Comparison of ENCODE assay signal across 22 cellular contexts in the genomic region with DNA sequence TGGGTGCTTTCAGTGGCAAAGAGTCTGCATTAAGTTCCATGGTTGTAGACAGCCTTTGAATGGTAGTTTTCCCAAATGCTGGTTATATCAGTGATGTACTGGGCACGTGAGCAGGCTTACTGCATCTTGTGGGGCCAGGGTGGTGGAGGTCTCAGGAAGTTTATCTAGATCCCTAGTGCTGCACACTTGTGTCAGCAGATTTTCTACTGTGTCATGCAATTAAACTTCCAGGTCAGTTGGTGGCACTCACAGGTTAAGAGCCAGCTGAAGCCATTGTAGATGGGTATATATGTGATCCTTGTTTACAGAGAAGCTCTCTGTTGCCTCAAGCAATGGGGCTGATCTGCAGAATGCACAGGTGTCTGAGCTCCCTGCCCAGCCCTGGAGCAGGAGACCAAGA. TPM values are rescaled to one million over a fixed set of nuclear protein-coding genes. Genes with fewer than 3 reads are reported as not detected.
DNase-seq lines count a peak whose midpoint lies in the region; ATAC-seq, FAIRE-seq and TF ChIP-seq lines count a peak whose summit lies in the region.
"Had no signal": no experiment of that assay in that cellular context is flagged by ENCODE, and none has a peak within 500 bp of the region (broad histone marks: within the 10 kb centered on the region; RNA-seq: fewer than 3 reads in every experiment).

No MANE protein-coding gene starts in this region.

- H3K18ac ChIP-seq in trophoblast cell (ENCODE audit: low read length): peak overlapping the region; percentile 7

- H4K20me1 ChIP-seq in HepG2 (ENCODE audit: insufficient read depth, low read length): peaks cover 6% of the 10 kb centered on the region

- no peak overlapping the region for H3K4ac ChIP-seq in trophoblast cell (ENCODE audit: low read depth, low read length)

- H3K23ac ChIP-seq in trophoblast cell (ENCODE audit: low read length): no peak overlapping the region

- H3K79me1 ChIP-seq in trophoblast cell (ENCODE audit: low read length): no peaks in the 10 kb centered on the region

- ATAC-seq in HepG2 (peak; percentile 28; the same call in 1 of the 3 replicates), right lobe of liver (no peak)
- ATAC-seq in activated CD8-positive, alpha-beta memory T cell treated with anti-CD3 and anti-CD28 coated beads, Interleukin-2, amount 10 ng/mL, durations not matched to agents 7 days and 5 days: no peak

- H4K8ac ChIP-seq in trophoblast cell (ENCODE audit: low read depth, low read length): no peak overlapping the region

- H3K9ac ChIP-seq in HepG2 (ENCODE audit: insufficient read depth, low read depth, low read length) (no peak overlapping the region), trophoblast cell (ENCODE audit: low read length) (no peak overlapping the region)
- H3K9ac ChIP-seq: BLaER1 treated with 17β-estradiol and CSF1 and Interleukin-3, amounts not matched to agents 10 nM and 100 nM; GM23248 had no signal

- intact Hi-C loops in HepG2 (cut with micrococcal nuclease; ENCODE audit: unreplicated experiment): no loop called here
- intact Hi-C loops in right lobe of liver (cut with DNase I): no loop called here

- H3K14ac ChIP-seq in trophoblast cell (ENCODE audit: low read length): no peak overlapping the region

- no peak for TF ChIP-seq EP300 in HepG2 (IDR thresholded peaks at IDR 0.05; ENCODE audit: low read depth in 2 of 2, low read length in 2 of 2)
- no peak for TF ChIP-seq EP300 in HepG2 (CRISPR knock-in tag; IDR thresholded peaks at IDR 0.05; ENCODE audit: borderline replicate concordance)

- no peaks in the 10 kb centered on the region for H3K27me3 ChIP-seq in HepG2 (ENCODE audit: control insufficient read depth in 1 of 2, insufficient read depth in 2 of 2, low read length in 2 of 2)
- H3K27me3 ChIP-seq in right lobe of liver: no peaks in the 10 kb centered on the region
- no peaks in the 10 kb centered on the region for H3K27me3 ChIP-seq in trophoblast cell (ENCODE audit: insufficient read depth, low read length)
- H3K27me3 ChIP-seq: BLaER1 treated with 17β-estradiol and CSF1 and Interleukin-3, amounts not matched to agents 10 nM and 100 nM had no signal

- no peak overlapping the region for H4K91ac ChIP-seq in trophoblast cell (ENCODE audit: low read depth, low read length)

- DNase-seq in HepG2 (ENCODE audit: low spot score) (no peak), right lobe of liver (no peak), ELF-1 (ENCODE audit: low read depth, low spot score) (peak; percentile 4), trophoblast cell (no peak), caudate nucleus (lab: John Stamatoyannopoulos, UW) (no peak)
- DNase-seq in activated CD8-positive, alpha-beta memory T cell treated with anti-CD3 and anti-CD28 coated beads, Interleukin-2, amount 10 ng/mL, durations not matched to agents 7 days and 5 days: no peak
- DNase-seq: Calu3; CD4-positive, alpha-beta memory T cell; COR-L47; DMS79; EL; GF-D8; GM23248; H7; HCEC 1CT had no signal

- no peaks in the 10 kb centered on the region for H3K4me1 ChIP-seq in HepG2 (ENCODE audit: insufficient read depth, low read length)
- no peaks in the 10 kb centered on the region for H3K4me1 ChIP-seq in right lobe of liver
- peaks cover 0 to 2% of the 10 kb centered on the region in 2 experiments for H3K4me1 ChIP-seq in trophoblast cell (ENCODE audit: control insufficient read depth in 1 of 2, insufficient read depth in 2 of 2, low read length in 2 of 2)
- H3K4me1 ChIP-seq: BLaER1 treated with 17β-estradiol and CSF1 and Interleukin-3, amounts not matched to agents 10 nM and 100 nM had no signal

- no peak overlapping the region for H2BK12ac ChIP-seq in trophoblast cell (ENCODE audit: low read length)

- 100% methylated on average over 1 of the region's 1 CpG for WGBS in HepG2 (ENCODE audit: low lambda C conversion rate)
- WGBS in right lobe of liver (ENCODE audit: insufficient coverage, low coverage, low lambda C conversion rate, missing lambda C conversion rate): no CpG with 5 or more reads among the region's 1 CpG
- no CpG with 5 or more reads among the region's 1 CpG for WGBS in trophoblast cell (ENCODE audit: extremely low coverage, insufficient coverage, insufficient read length)

- peaks cover 44% of the 10 kb centered on the region for H3K79me2 ChIP-seq in HepG2 (ENCODE audit: insufficient read depth, low read length)
- no peaks in the 10 kb centered on the region for H3K79me2 ChIP-seq in trophoblast cell (ENCODE audit: control insufficient read depth, insufficient read depth, low read length, poor library complexity)

- no peak overlapping the region for H3K4me2 ChIP-seq in HepG2 (ENCODE audit: low read depth, low read length)
- H3K4me2 ChIP-seq in trophoblast cell (ENCODE audit: low read length): no peak overlapping the region
- H3K4me2 ChIP-seq: BLaER1 treated with 17β-estradiol and CSF1 and Interleukin-3, amounts not matched to agents 10 nM and 100 nM had no signal

- no peak overlapping the region for H4K12ac ChIP-seq in trophoblast cell (ENCODE audit: low read depth, low read length)

- TF ChIP-seq CTCF in HepG2 (CRISPR knock-in tag; IDR thresholded peaks at IDR 0.05): peak; percentile 12; the same call in 1 of the 2 replicates
- no peak for TF ChIP-seq CTCF in right lobe of liver (IDR thresholded peaks at IDR 0.05)

- H3K36me3 ChIP-seq in HepG2 (replicated peaks in 1 of 2; ENCODE audit: control insufficient read depth in 1 of 2, insufficient read depth in 2 of 2, low read length in 2 of 2) (peaks cover 4 to 23% of the 10 kb centered on the region in 2 experiments), right lobe of liver (no peaks in the 10 kb centered on the region), trophoblast cell (ENCODE audit: control insufficient read depth in 1 of 2, insufficient read depth in 2 of 2, low read length in 2 of 2) (peaks cover 5 to 6% of the 10 kb centered on the region in 2 experiments)

- peaks cover 33% of the 10 kb centered on the region for H3K9me3 Mint-ChIP-seq in activated CD8-positive, alpha-beta memory T cell treated with anti-CD3 and anti-CD28 coated beads, Interleukin-2, amount 10 ng/mL, durations not matched to agents 7 days and 5 days (ENCODE audit: low read depth)

- H3K27ac ChIP-seq in HepG2 (ENCODE audit: extremely low read length, insufficient read depth, low read length) (no peak overlapping the region), right lobe of liver (no peak overlapping the region), trophoblast cell (ENCODE audit: low read depth, low read length) (no peak overlapping the region), caudate nucleus (ENCODE audit: low read depth, low read length) (no peak overlapping the region)
- H3K27ac ChIP-seq: 22Rv1; BLaER1 treated with 17β-estradiol and CSF1 and Interleukin-3, amounts not matched to agents 10 nM and 100 nM; GM23248 had no signal

- H3K27ac Mint-ChIP-seq in activated CD8-positive, alpha-beta memory T cell treated with anti-CD3 and anti-CD28 coated beads, Interleukin-2, amount 10 ng/mL, durations not matched to agents 7 days and 5 days: no peak overlapping the region
- H3K27ac Mint-ChIP-seq: B cell; CD14-positive monocyte; CD4-positive, alpha-beta memory T cell had no signal

- H3K4me3 Mint-ChIP-seq in activated CD8-positive, alpha-beta memory T cell treated with anti-CD3 and anti-CD28 coated beads, Interleukin-2, amount 10 ng/mL, durations not matched to agents 7 days and 5 days: no peak overlapping the region
- H3K4me3 Mint-ChIP-seq: B cell, CD14-positive monocyte had no signal

- no peak overlapping the region for H2BK120ac ChIP-seq in trophoblast cell (ENCODE audit: insufficient read depth, low read length, poor library complexity)

- no peak for FAIRE-seq in HepG2 (lab: Jason Lieb, UNC)
- FAIRE-seq: A204.1, GM12891, H1 had no signal

- no peak overlapping the region for H2BK5ac ChIP-seq in trophoblast cell (ENCODE audit: low read depth, low read length, poor library complexity)

- no peaks in the 10 kb centered on the region for H3K27me3 Mint-ChIP-seq in activated CD8-positive, alpha-beta memory T cell treated with anti-CD3 and anti-CD28 coated beads, Interleukin-2, amount 10 ng/mL, durations not matched to agents 7 days and 5 days
- H3K27me3 Mint-ChIP-seq: B cell; CD4-positive, alpha-beta memory T cell had no signal

- in situ Hi-C loops in HepG2 (cut with HindIII; ENCODE audit: extremely low pct_ligation_motif_present, low pct_unique_long_range_greater_than_20kb): no loop called here

- peaks cover 56% of the 10 kb centered on the region for H3K36me3 Mint-ChIP-seq in activated CD8-positive, alpha-beta memory T cell treated with anti-CD3 and anti-CD28 coated beads, Interleukin-2, amount 10 ng/mL, durations not matched to agents 7 days and 5 days

- CTCF ChIA-PET in HepG2 (lab: Yijun Ruan, JAX; ENCODE audit: low intra/inter-chr PET ratio, low total read pairs): no interaction called here
- CTCF ChIA-PET in activated CD8-positive, alpha-beta memory T cell treated with anti-CD3 and anti-CD28 coated beads, Interleukin-2, amount 10 ng/mL, durations not matched to agents 7 days and 5 days (lab: Charles Lee): no interaction called here

- no peaks in the 10 kb centered on the region for H3K4me1 Mint-ChIP-seq in activated CD8-positive, alpha-beta memory T cell treated with anti-CD3 and anti-CD28 coated beads, Interleukin-2, amount 10 ng/mL, durations not matched to agents 7 days and 5 days

- no peak overlapping the region for H2AFZ ChIP-seq in HepG2 (ENCODE audit: low read length)
- H2AFZ ChIP-seq in trophoblast cell (ENCODE audit: insufficient read depth, low read length, poor library complexity): no peak overlapping the region
- H2AFZ ChIP-seq: GM23248 had no signal

- BruUV-seq in HepG2 (replicated peaks; lab: Mats Ljungman, UMichigan): no TSS peak

- H3K4me3 ChIP-seq in HepG2 (replicated peaks in 1 of 3; ENCODE audit: insufficient read depth in 1 of 3, low read depth in 2 of 3, low read length in 3 of 3) (no peak overlapping the region), right lobe of liver (no peak overlapping the region), trophoblast cell (ENCODE audit: low read depth, low read length) (no peak overlapping the region)
- H3K4me3 ChIP-seq: GM23248 had no signal

- TF ChIP-seq RAD21 in HepG2 (CRISPR knock-in tag; IDR thresholded peaks at IDR 0.05): no peak

- no peak overlapping the region for H2AK5ac ChIP-seq in trophoblast cell (ENCODE audit: low read length)

- H3K9me3 ChIP-seq in HepG2 (ENCODE audit: low read length) (no peaks in the 10 kb centered on the region; the same call in 1 of the 2 replicates), right lobe of liver (no peaks in the 10 kb centered on the region), trophoblast cell (ENCODE audit: insufficient read depth, low read depth, low read length) (no peaks in the 10 kb centered on the region)

- TF ChIP-seq POLR2A in HepG2 (IDR thresholded peaks at IDR 0.05; ENCODE audit: insufficient read depth in 1 of 2, low read depth in 2 of 2, low read length in 2 of 2) (no peak), right lobe of liver (IDR thresholded peaks at IDR 0.05) (no peak)

- POLR2A ChIA-PET in HepG2 (lab: Yijun Ruan, JAX): no interaction called here

RNA-seq across cellular contexts. Expression of a gene that starts 33.0 kb away (rescaled TPM):
- total RNA-seq in HepG2 (2016; rRNA removed; fragmentation: Illumina TruSeq; extraction: Trizol) (15.4 and 16.6 TPM in 2 replicates), right lobe of liver (10 to 100 TPM; 12.1 to 18.4 (median 14.5) TPM)
- 55.7 and 60.3 TPM in 2 replicates for total RNA-seq in HepG2 (2016; cell fraction: cytosol; rRNA removed; fragmentation: Illumina TruSeq; extraction: Trizol; ENCODE audit: low read depth)
- 15.5 and 17.0 TPM in 2 replicates for total RNA-seq in HepG2 (2016; cell fraction: insoluble cytoplasmic fraction; rRNA removed; fragmentation: Illumina TruSeq; extraction: Trizol)
- 13.6 and 15.8 TPM in 2 replicates for total RNA-seq in HepG2 (2016; cell fraction: membrane; rRNA removed; fragmentation: Illumina TruSeq; extraction: Trizol)
- 25.2 and 32.7 TPM in 2 replicates for total RNA-seq in HepG2 (2016; cell fraction: nucleus; rRNA removed; fragmentation: Illumina TruSeq; extraction: Trizol)
- 33.3 and 48.5 TPM in 2 replicates for polyA plus RNA-seq in HepG2 (2011; rRNA removed)
- 15.1 and 19.3 TPM in 2 replicates for polyA plus RNA-seq in HepG2 (2011; cell fraction: cytosol; rRNA removed)
- 30.9 and 34.9 TPM in 2 replicates for polyA plus RNA-seq in HepG2 (2011; cell fraction: nucleus; rRNA removed)
- 13.6 and 18.4 TPM in 2 replicates for polyA plus RNA-seq in HepG2 (2012)
- 0.29 and 0.60 TPM in 2 replicates for polyA plus RNA-seq in HepG2 (2016; cell fraction: cytosol; fragmentation: Illumina TruSeq; extraction: Trizol; ENCODE audit: low read depth)
- polyA plus RNA-seq in HepG2 (2016; cell fraction: insoluble cytoplasmic fraction; fragmentation: Illumina TruSeq; extraction: Trizol; ENCODE audit: low read depth): 16.6 and 18.3 TPM in 2 replicates
- 2.1 and 2.3 TPM in 2 replicates for polyA plus RNA-seq in HepG2 (2016; cell fraction: membrane; fragmentation: Illumina TruSeq; extraction: Trizol; ENCODE audit: low read depth)
- polyA plus RNA-seq in HepG2 (2016; cell fraction: nucleus; fragmentation: Illumina TruSeq; extraction: Trizol; ENCODE audit: insufficient read depth, low read depth): 26.8 and 30.6 TPM in 2 replicates
- 39.0 and 60.9 TPM in 2 replicates for polyA minus RNA-seq in HepG2 (2011; rRNA and poly(A)+ RNA removed; ENCODE audit: low replicate concordance)
- 18.7 and 23.7 TPM in 2 replicates for polyA minus RNA-seq in HepG2 (2011; cell fraction: cytosol; rRNA and poly(A)+ RNA removed)
- polyA minus RNA-seq in HepG2 (2011; cell fraction: nucleus; rRNA and poly(A)+ RNA removed): 84.3 and 91.0 TPM in 2 replicates
- polyA plus RNA-seq in trophoblast cell (2013): 30.7 and 33.3 TPM in 2 replicates
- total RNA-seq in activated CD8-positive, alpha-beta memory T cell treated with anti-CD3 and anti-CD28 coated beads, Interleukin-2, amount 10 ng/mL, durations not matched to agents 7 days and 5 days: 10 to 100 TPM; 39.3 to 41.9 TPM
